ENCODE assay signal across 29 cellular contexts in genomic region chr12:99063182-99063581, GRCh38.
"Had no signal": no experiment of that assay in that cellular context is flagged by ENCODE, and none has a peak within 500 bp of the region (broad histone marks: within the 10 kb centered on the region; RNA-seq: fewer than 3 reads in every experiment).

No MANE protein-coding gene starts in this region.

- H3K27me3 Mint-ChIP-seq: activated B cell treated with CpG ODN at 0.5 μM for 24 hours; brain; central memory CD8-positive, alpha-beta T cell had no signal

- ATAC-seq: activated CD4-positive, CD25-positive, alpha-beta regulatory T cell treated with anti-CD3 and anti-CD28 coated beads, Interleukin-2, amount 50 U/mL, for 24 hours; activated CD8-positive, alpha-beta T cell treated with anti-CD3 and anti-CD28 coated beads for 36 hours; activated T-cell treated with anti-CD3 and anti-CD28 coated beads, Interleukin-2, amount 50 U/mL, for 4 hours; activated T-helper 17 cell treated with anti-CD3 and anti-CD28 coated beads, Interleukin-2, amount 50 U/mL, for 72 hours; esophagus mucosa; heart left ventricle had no signal

- H3K4me1 Mint-ChIP-seq: activated B cell treated with CpG ODN at 0.5 μM for 24 hours; activated T-helper 17 cell treated with anti-CD3 and anti-CD28 coated beads, Interleukin-2, amount 50 U/mL, for 72 hours; central memory CD8-positive, alpha-beta T cell; endodermal cell had no signal

- H3K9me3 ChIP-seq: ascending aorta, breast epithelium, colonic mucosa, heart left ventricle had no signal

- H3K27me3 ChIP-seq: ascending aorta, breast epithelium, cardiac muscle cell, colonic mucosa, heart left ventricle had no signal

- H3K36me3 ChIP-seq: ascending aorta, breast epithelium, cardiac muscle cell, colonic mucosa, heart left ventricle had no signal

- DNase-seq: activated B cell treated with CpG ODN at 0.5 μM for 24 hours; activated CD4-positive, alpha-beta T cell treated with anti-CD3 and anti-CD28 coated beads for 48 hours; activated CD4-positive, alpha-beta T cell treated with anti-CD3 and anti-CD28 coated beads, Interleukin-2, amount 50 U/mL, for 1 hour; activated CD4-positive, alpha-beta T cell treated with anti-CD3 and anti-CD28 coated beads, Interleukin-2, amount 50 U/mL, for 48 hours; activated CD8-positive, alpha-beta memory T cell treated with anti-CD3 and anti-CD28 coated beads for 24 hours; activated CD8-positive, alpha-beta T cell treated with anti-CD3 and anti-CD28 coated beads for 36 hours; activated effector memory CD4-positive, alpha-beta T cell treated with Interleukin-2 at 50 U/mL for 16 hours; activated gamma-delta T cell treated with Interleukin-2 at 50 U/mL for 16 hours; activated naive CD4-positive, alpha-beta T cell treated with anti-CD3 and anti-CD28 coated beads, Interleukin-2, amount 50 U/mL, for 16 hours; activated naive CD4-positive, alpha-beta T cell treated with Interleukin-2 at 50 U/mL for 16 hours; activated T-cell treated with anti-CD3 and anti-CD28 coated beads, Interleukin-2, amount 50 U/mL, for 4 hours; amygdala; colonic mucosa; effector memory CD4-positive, alpha-beta T cell; endodermal cell; foreskin fibroblast; glutamatergic neuron; heart left ventricle; T-helper 2 cell had no signal

- H3K4me3 Mint-ChIP-seq: activated B cell treated with CpG ODN at 0.5 μM for 24 hours; activated CD8-positive, alpha-beta T cell treated with anti-CD3 and anti-CD28 coated beads for 36 hours; activated naive CD8-positive, alpha-beta T cell; activated T-cell treated with anti-CD3 and anti-CD28 coated beads, Interleukin-2, amount 50 U/mL, for 4 hours; activated T-helper 17 cell treated with anti-CD3 and anti-CD28 coated beads, Interleukin-2, amount 50 U/mL, for 72 hours; brain; central memory CD8-positive, alpha-beta T cell; endodermal cell had no signal

- H3K27ac ChIP-seq: ascending aorta, breast epithelium, cardiac muscle cell, colonic mucosa, heart left ventricle, VCaP had no signal

- H3K36me3 Mint-ChIP-seq: activated naive CD8-positive, alpha-beta T cell had no signal

- H3K4me3 ChIP-seq: ascending aorta, breast epithelium, cardiac muscle cell, colonic mucosa, heart left ventricle had no signal

- H3K27ac Mint-ChIP-seq: activated B cell treated with CpG ODN at 0.5 μM for 24 hours; activated CD8-positive, alpha-beta T cell treated with anti-CD3 and anti-CD28 coated beads for 36 hours; activated naive CD8-positive, alpha-beta T cell; activated T-helper 17 cell treated with anti-CD3 and anti-CD28 coated beads, Interleukin-2, amount 50 U/mL, for 72 hours; endodermal cell had no signal

- H3K9me3 Mint-ChIP-seq: activated B cell treated with CpG ODN at 0.5 μM for 24 hours; activated CD8-positive, alpha-beta T cell treated with anti-CD3 and anti-CD28 coated beads for 36 hours; activated T-cell treated with anti-CD3 and anti-CD28 coated beads, Interleukin-2, amount 50 U/mL, for 4 hours; activated T-helper 17 cell treated with anti-CD3 and anti-CD28 coated beads, Interleukin-2, amount 50 U/mL, for 72 hours; brain; endodermal cell had no signal

- H3K4me1 ChIP-seq: ascending aorta, breast epithelium, colonic mucosa, heart left ventricle had no signal
